In the genomic region with DNA sequence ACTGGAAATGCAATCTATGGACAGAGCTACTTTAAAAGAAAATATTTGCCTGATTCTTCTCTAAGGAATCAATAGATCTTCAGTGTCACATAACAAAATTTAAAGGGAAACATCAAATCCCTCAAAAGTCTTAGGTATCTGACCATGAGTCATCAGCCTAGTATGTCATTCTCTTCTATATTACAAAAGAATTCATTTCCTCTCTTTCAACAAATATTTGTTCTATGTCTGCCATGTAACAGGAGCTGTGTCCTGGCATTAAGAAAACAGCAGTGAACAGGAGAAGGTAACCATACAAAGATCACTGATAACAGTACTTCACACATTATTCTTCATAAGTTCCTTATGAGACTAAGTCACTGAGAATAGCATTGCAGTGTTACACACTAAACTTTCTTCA, we compare ENCODE assay signal across 18 cellular contexts.
DNase-seq lines count a peak whose midpoint lies in the region; FAIRE-seq and TF ChIP-seq lines count a peak whose summit lies in the region.
"Had no signal": no experiment of that assay in that cellular context is flagged by ENCODE, and none has a peak within 500 bp of the region (broad histone marks: within the 10 kb centered on the region; RNA-seq: fewer than 3 reads in every experiment).

No MANE protein-coding gene starts in this region.

- H3K9me3 Mint-ChIP-seq in chondrocyte (ENCODE audit: low read depth), result peaks cover 4% of the 10 kb centered on the region
- H3K9me3 Mint-ChIP-seq: activated naive CD4-positive, alpha-beta T cell treated with anti-CD3 and anti-CD28 coated beads for 36 hours; naive B cell had no signal

- H3K27ac ChIP-seq in mesendoderm (ENCODE audit: low read depth, low read length) (no peak overlapping the region), kidney (ENCODE audit: low read depth in 2 of 2, low read length in 2 of 2) (no peak overlapping the region), vagina (no peak overlapping the region)
- H3K27ac ChIP-seq: right atrium auricular region, stomach, VCaP had no signal

- intact Hi-C loops in kidney (cut with DNase I), result no loop called here
- intact Hi-C loops in vagina (cut with DNase I), result no loop called here

- H3K56ac ChIP-seq in mesendoderm (ENCODE audit: low read length), result no peak overlapping the region

- H2BK120ac ChIP-seq in mesendoderm (ENCODE audit: low read depth, low read length), result no peak overlapping the region

- H3K4me3 ChIP-seq in mesendoderm (ENCODE audit: low read length) (no peak overlapping the region), kidney (ENCODE audit: low read length in 2 of 2) (no peak overlapping the region), BE2C (ENCODE audit: low read depth, low read length) (no peak overlapping the region), vagina (no peak overlapping the region)
- H3K4me3 ChIP-seq: right atrium auricular region, stomach had no signal

- no peak overlapping the region for H3K4ac ChIP-seq in mesendoderm (ENCODE audit: low read depth, low read length)

- DNase-seq in EH (ENCODE audit: low read depth) (peak; percentile 62), M059J (ENCODE audit: low read depth) (peak; percentile 63), chondrocyte (ENCODE audit: low spot score) (no peak), mesendoderm (peak; percentile 44), kidney (no peak), BE2C (no peak), vagina (ENCODE audit: extremely low spot score in 2 of 2) (no peak)
- no peak for DNase-seq in central memory CD4-positive, alpha-beta T cell
- DNase-seq: activated CD8-positive, alpha-beta memory T cell treated with anti-CD3 and anti-CD28 coated beads, Interleukin-2, amount 10 ng/mL, durations not matched to agents 7 days and 5 days; activated naive CD4-positive, alpha-beta T cell treated with anti-CD3 and anti-CD28 coated beads for 36 hours; CD4-positive, alpha-beta memory T cell; naive B cell; NCI-H1436 treated with DMSO at 0.1 percent for 48 hours; NCI-H524 treated with DMSO at 0.1 percent for 48 hours; SHP77; stomach had no signal

- no peak overlapping the region for H3K23ac ChIP-seq in mesendoderm (ENCODE audit: low read length)

- no peaks in the 10 kb centered on the region for H3K4me1 ChIP-seq in mesendoderm (ENCODE audit: control insufficient read depth, low read depth, low read length)
- no peaks in the 10 kb centered on the region for H3K4me1 ChIP-seq in kidney (ENCODE audit: control insufficient read depth in 1 of 2, insufficient read depth in 1 of 2, low read depth in 1 of 2, low read length in 2 of 2)
- no peaks in the 10 kb centered on the region; the same call in 1 of the 2 replicates for H3K4me1 ChIP-seq in BE2C
- peaks cover 4% of the 10 kb centered on the region for H3K4me1 ChIP-seq in vagina
- H3K4me1 ChIP-seq: right atrium auricular region, stomach had no signal

- no peak overlapping the region for H4K8ac ChIP-seq in mesendoderm (ENCODE audit: low read depth, low read length)

- H3K36me3 ChIP-seq in mesendoderm (ENCODE audit: control insufficient read depth, insufficient read depth, low read length), result no peaks in the 10 kb centered on the region
- no peaks in the 10 kb centered on the region for H3K36me3 ChIP-seq in kidney (ENCODE audit: control insufficient read depth in 1 of 2, insufficient read depth in 2 of 2, low read length in 2 of 2)
- H3K36me3 ChIP-seq in BE2C, result no peaks in the 10 kb centered on the region
- H3K36me3 ChIP-seq in vagina, result no peaks in the 10 kb centered on the region
- H3K36me3 ChIP-seq: right atrium auricular region, stomach had no signal

- FAIRE-seq in kidney (lab: Jason Lieb, UNC), result no peak

- H3K4me1 Mint-ChIP-seq in chondrocyte (ENCODE audit: low read depth), result peaks cover 46% of the 10 kb centered on the region
- H3K4me1 Mint-ChIP-seq: activated CD8-positive, alpha-beta memory T cell treated with anti-CD3 and anti-CD28 coated beads, Interleukin-2, amount 10 ng/mL, durations not matched to agents 7 days and 5 days; CD4-positive, alpha-beta memory T cell; naive B cell had no signal

- TF ChIP-seq POLR2A in vagina (IDR thresholded peaks at IDR 0.05), result no peak

- H3K9ac ChIP-seq in mesendoderm (ENCODE audit: low read length), result no peak overlapping the region
- H3K9ac ChIP-seq in kidney (ENCODE audit: low read length in 2 of 2), result no peak overlapping the region

- peak overlapping the region; percentile 62 for H3K27ac Mint-ChIP-seq in chondrocyte (ENCODE audit: unreplicated experiment)
- H3K27ac Mint-ChIP-seq: activated CD8-positive, alpha-beta memory T cell treated with anti-CD3 and anti-CD28 coated beads, Interleukin-2, amount 10 ng/mL, durations not matched to agents 7 days and 5 days; activated naive CD4-positive, alpha-beta T cell treated with anti-CD3 and anti-CD28 coated beads for 36 hours; CD4-positive, alpha-beta memory T cell; naive B cell had no signal

- H2BK15ac ChIP-seq in mesendoderm (replicated peaks; ENCODE audit: low read depth), result no peak overlapping the region

- no peak overlapping the region for H3K4me3 Mint-ChIP-seq in chondrocyte (ENCODE audit: unreplicated experiment)
- H3K4me3 Mint-ChIP-seq: activated CD8-positive, alpha-beta memory T cell treated with anti-CD3 and anti-CD28 coated beads, Interleukin-2, amount 10 ng/mL, durations not matched to agents 7 days and 5 days; activated naive CD4-positive, alpha-beta T cell treated with anti-CD3 and anti-CD28 coated beads for 36 hours; CD4-positive, alpha-beta memory T cell; naive B cell had no signal

- no peaks in the 10 kb centered on the region for H3K27me3 Mint-ChIP-seq in chondrocyte (ENCODE audit: low read depth)
- H3K27me3 Mint-ChIP-seq: activated CD8-positive, alpha-beta memory T cell treated with anti-CD3 and anti-CD28 coated beads, Interleukin-2, amount 10 ng/mL, durations not matched to agents 7 days and 5 days; naive B cell had no signal

- no peak overlapping the region for H2AK5ac ChIP-seq in mesendoderm (ENCODE audit: low read length)

- no peak overlapping the region for H3K4me2 ChIP-seq in mesendoderm (ENCODE audit: low read length)

- H2BK5ac ChIP-seq in mesendoderm (ENCODE audit: low read length), result no peak overlapping the region

- no peaks in the 10 kb centered on the region for H3K79me2 ChIP-seq in mesendoderm (ENCODE audit: control insufficient read depth, insufficient read depth, low read length)

- no peak overlapping the region for H4K5ac ChIP-seq in mesendoderm (ENCODE audit: low read length)

- H3K9me3 ChIP-seq in kidney (ENCODE audit: control insufficient read depth in 1 of 2, low read length in 2 of 2), result no peaks in the 10 kb centered on the region
- H3K9me3 ChIP-seq in BE2C, result no peaks in the 10 kb centered on the region
- no peaks in the 10 kb centered on the region for H3K9me3 ChIP-seq in vagina
- H3K9me3 ChIP-seq: right atrium auricular region, stomach had no signal

- no peaks in the 10 kb centered on the region for H3K79me1 ChIP-seq in mesendoderm (ENCODE audit: low read length)

- H3K27me3 ChIP-seq in mesendoderm (ENCODE audit: insufficient read depth, low read length, poor library complexity) (no peaks in the 10 kb centered on the region), BE2C (no peaks in the 10 kb centered on the region), vagina (no peaks in the 10 kb centered on the region)
- H3K27me3 ChIP-seq: right atrium auricular region, stomach had no signal

- no peak overlapping the region for H3K18ac ChIP-seq in mesendoderm (ENCODE audit: low read length)

- TF ChIP-seq CTCF in chondrocyte (IDR thresholded peaks at IDR 0.05), result no peak
- no peak for TF ChIP-seq CTCF in kidney (IDR thresholded peaks at IDR 0.05; ENCODE audit: borderline replicate concordance, extremely low read depth, insufficient read depth)
- TF ChIP-seq CTCF in BE2C (IDR thresholded peaks at IDR 0.05; ENCODE audit: low read depth, low read length), result no peak
- no peak for TF ChIP-seq CTCF in vagina (IDR thresholded peaks at IDR 0.05)

- H3K36me3 Mint-ChIP-seq in chondrocyte (ENCODE audit: low read depth), result no peaks in the 10 kb centered on the region
- H3K36me3 Mint-ChIP-seq: activated CD8-positive, alpha-beta memory T cell treated with anti-CD3 and anti-CD28 coated beads, Interleukin-2, amount 10 ng/mL, durations not matched to agents 7 days and 5 days; CD4-positive, alpha-beta memory T cell; naive B cell had no signal

Comparison
In these comparisons a context has a peak if more than half of its experiments do, and no peak if none do; other contexts are left out.
1. DNase-seq: peak in EH (single experiment), M059J (single experiment) and mesendoderm (single experiment); none in chondrocyte (single experiment), kidney (single experiment), BE2C (single experiment), central memory CD4-positive, alpha-beta T cell (single experiment) and vagina (0 of 2).